In the genomic region with DNA sequence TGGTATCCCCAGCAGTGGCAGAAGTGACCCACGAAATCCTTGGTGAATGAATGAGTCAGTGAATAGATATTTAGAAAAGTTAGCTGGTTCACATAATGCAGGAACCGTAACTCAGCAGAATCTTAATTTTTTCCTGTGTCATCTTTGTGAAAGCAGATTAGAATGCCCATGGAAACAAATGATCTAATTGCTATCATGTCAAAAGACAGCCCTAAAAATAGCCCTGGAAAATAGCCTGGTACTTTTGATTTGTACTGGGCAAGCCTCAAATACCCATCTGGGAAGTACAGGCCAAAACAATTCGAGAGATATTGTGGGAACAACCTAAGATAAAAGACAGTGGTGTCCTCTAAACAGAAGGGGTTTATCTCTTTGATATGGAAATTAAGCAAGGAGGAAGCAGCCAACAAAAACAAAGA, we compare ENCODE assay signal across 12 cellular contexts. TPM values are rescaled to one million over a fixed set of nuclear protein-coding genes. Genes with fewer than 3 reads are reported as not detected.
DNase-seq lines count a peak whose midpoint lies in the region; ATAC-seq and TF ChIP-seq lines count a peak whose summit lies in the region.
"Had no signal": no experiment of that assay in that cellular context is flagged by ENCODE, and none has a peak within 500 bp of the region (broad histone marks: within the 10 kb centered on the region; RNA-seq: fewer than 3 reads in every experiment).

No MANE protein-coding gene starts in this region.

- no peak overlapping the region for H3K4me2 ChIP-seq in mesendoderm (ENCODE audit: low read length)

- H3K79me2 ChIP-seq in mesendoderm (ENCODE audit: control insufficient read depth, insufficient read depth, low read length), result no peaks in the 10 kb centered on the region

- WGBS in mesendoderm (ENCODE audit: extremely low coverage, insufficient coverage, low lambda C conversion rate), result no CpG with 5 or more reads among the region's 3 CpGs

- H2BK5ac ChIP-seq in mesendoderm (ENCODE audit: low read length), result no peak overlapping the region

- no peak overlapping the region for H3K4ac ChIP-seq in mesendoderm (ENCODE audit: low read depth, low read length)

- H3K9ac ChIP-seq in mesendoderm (ENCODE audit: low read length), result no peak overlapping the region

- H3K4me3 Mint-ChIP-seq in activated T-cell treated with anti-CD3 and anti-CD28 coated beads, Interleukin-2, amount 50 U/mL, for 72 hours, result no peak overlapping the region
- H3K4me3 Mint-ChIP-seq: activated naive CD8-positive, alpha-beta T cell treated with anti-CD3 and anti-CD28 coated beads for 36 hours had no signal

- H3K4me3 ChIP-seq in fibroblast of mammary gland (ENCODE audit: control insufficient read depth, low read depth, low read length) (no peak overlapping the region), mesendoderm (ENCODE audit: low read length) (no peak overlapping the region)
- H3K4me3 ChIP-seq: pancreas, thoracic aorta had no signal

- peaks cover 2% of the 10 kb centered on the region in 2 donors for H3K9me3 Mint-ChIP-seq in activated T-cell treated with anti-CD3 and anti-CD28 coated beads, Interleukin-2, amount 50 U/mL, for 72 hours
- H3K9me3 Mint-ChIP-seq: activated naive CD8-positive, alpha-beta T cell treated with anti-CD3 and anti-CD28 coated beads for 36 hours had no signal

- H2BK120ac ChIP-seq in mesendoderm (ENCODE audit: low read depth, low read length), result no peak overlapping the region

- no peak overlapping the region for H3K27ac Mint-ChIP-seq in activated T-cell treated with anti-CD3 and anti-CD28 coated beads, Interleukin-2, amount 50 U/mL, for 72 hours
- H3K27ac Mint-ChIP-seq: activated naive CD8-positive, alpha-beta T cell treated with anti-CD3 and anti-CD28 coated beads for 36 hours had no signal

- H3K4me1 ChIP-seq in mesendoderm (ENCODE audit: control insufficient read depth, low read depth, low read length), result peaks cover 11% of the 10 kb centered on the region
- H3K4me1 ChIP-seq: pancreas had no signal

- H2BK15ac ChIP-seq in mesendoderm (replicated peaks; ENCODE audit: low read depth), result no peak overlapping the region

- H3K18ac ChIP-seq in mesendoderm (ENCODE audit: low read length), result peak overlapping the region; percentile 1

- H3K36me3 ChIP-seq in mesendoderm (ENCODE audit: control insufficient read depth, insufficient read depth, low read length), result no peaks in the 10 kb centered on the region
- H3K36me3 ChIP-seq: pancreas, thoracic aorta had no signal

- no peaks in the 10 kb centered on the region for H3K79me1 ChIP-seq in mesendoderm (ENCODE audit: low read length)

- H3K36me3 Mint-ChIP-seq in activated T-cell treated with anti-CD3 and anti-CD28 coated beads, Interleukin-2, amount 50 U/mL, for 72 hours (ENCODE audit: insufficient read depth in 2 of 2), result no peaks in the 10 kb centered on the region
- H3K36me3 Mint-ChIP-seq: activated naive CD8-positive, alpha-beta T cell treated with anti-CD3 and anti-CD28 coated beads for 36 hours had no signal

- no peak overlapping the region for H3K56ac ChIP-seq in mesendoderm (ENCODE audit: low read length)

- no peaks in the 10 kb centered on the region for H3K4me1 Mint-ChIP-seq in activated T-cell treated with anti-CD3 and anti-CD28 coated beads, Interleukin-2, amount 50 U/mL, for 72 hours (ENCODE audit: low read depth)
- H3K4me1 Mint-ChIP-seq: activated naive CD8-positive, alpha-beta T cell treated with anti-CD3 and anti-CD28 coated beads for 36 hours had no signal

- peak; percentile 53 for DNase-seq in AG20443 (ENCODE audit: low spot score)
- peak; percentile 3 for DNase-seq in RKO (ENCODE audit: low spot score)
- peak; percentile 22 for DNase-seq in fibroblast of mammary gland (ENCODE audit: low read depth)
- peak; percentile 83 for DNase-seq in mesendoderm
- no peak for DNase-seq in SHP77 (lab: John Stamatoyannopoulos, UW)
- no peak for DNase-seq in activated T-cell treated with anti-CD3 and anti-CD28 coated beads, Interleukin-2, amount 50 U/mL, for 72 hours
- DNase-seq: activated naive CD8-positive, alpha-beta T cell treated with anti-CD3 and anti-CD28 coated beads for 36 hours; pancreas; T-helper 9 cell had no signal

- no peak overlapping the region for H2AK5ac ChIP-seq in mesendoderm (ENCODE audit: low read length)

- no peak overlapping the region for H4K5ac ChIP-seq in mesendoderm (ENCODE audit: low read length)

- ATAC-seq in HG03097 (IDR thresholded peaks at IDR 0.05; ENCODE audit: low FRiP score, unreplicated experiment) (no peak), GM21737 (IDR thresholded peaks at IDR 0.05; ENCODE audit: unreplicated experiment) (no peak)
- no peak for ATAC-seq in activated T-cell treated with anti-CD3 and anti-CD28 coated beads, Interleukin-2, amount 50 U/mL, for 72 hours (replicated peaks in 1 of 2)

- peaks cover 10% of the 10 kb centered on the region for H3K27me3 Mint-ChIP-seq in activated T-cell treated with anti-CD3 and anti-CD28 coated beads, Interleukin-2, amount 50 U/mL, for 72 hours (ENCODE audit: low read depth)

- H3K23ac ChIP-seq in mesendoderm (ENCODE audit: low read length), result no peak overlapping the region

- H4K8ac ChIP-seq in mesendoderm (ENCODE audit: low read depth, low read length), result peak overlapping the region; percentile 31

- no peak overlapping the region for H3K27ac ChIP-seq in mesendoderm (ENCODE audit: low read depth, low read length)
- H3K27ac ChIP-seq: pancreas, thoracic aorta had no signal

- no peaks in the 10 kb centered on the region for H3K27me3 ChIP-seq in mesendoderm (ENCODE audit: insufficient read depth, low read length, poor library complexity)
- H3K27me3 ChIP-seq: pancreas had no signal

- no peak for TF ChIP-seq CTCF in fibroblast of mammary gland (conservative IDR thresholded peaks at IDR 0.05; ENCODE audit: control insufficient read depth, insufficient read depth, low read depth, low read length)

RNA-seq across cellular contexts. Expression of a gene that starts 21.1 kb away (rescaled TPM):
- polyA plus RNA-seq in mesendoderm (2013, experiment 1 of 2), result 0.11 TPM
- polyA plus RNA-seq in mesendoderm (2013, experiment 2 of 2), result 0.13 TPM
- total RNA-seq in activated T-cell treated with anti-CD3 and anti-CD28 coated beads, Interleukin-2, amount 50 U/mL, for 72 hours, result not detected
- total RNA-seq: activated naive CD8-positive, alpha-beta T cell treated with anti-CD3 and anti-CD28 coated beads for 36 hours; thoracic aorta had no signal

RNA-seq across cellular contexts. Expression of a gene that starts 56.5 kb away (rescaled TPM):
- polyA plus RNA-seq in mesendoderm (2013, experiment 1 of 2), result not detected
- not detected for polyA plus RNA-seq in mesendoderm (2013, experiment 2 of 2)
- total RNA-seq in activated T-cell treated with anti-CD3 and anti-CD28 coated beads, Interleukin-2, amount 50 U/mL, for 72 hours, result not detected
- total RNA-seq: activated naive CD8-positive, alpha-beta T cell treated with anti-CD3 and anti-CD28 coated beads for 36 hours; thoracic aorta had no signal
- polyA plus RNA-seq: pancreas had no signal

Comparison
In these comparisons a context has a peak if more than half of its experiments do, and no peak if none do; other contexts are left out.
1. DNase-seq: peak in AG20443 (single experiment), RKO (single experiment), fibroblast of mammary gland (single experiment) and mesendoderm (single experiment); none in SHP77 (0 of 2) and activated T-cell treated with anti-CD3 and anti-CD28 coated beads, Interleukin-2, amount 50 U/mL, for 72 hours (0 of 2).